27 cellular contexts compared by ENCODE assay signal in genomic region chr2:124713969-124714368, GRCh38.
"Had no signal": no experiment of that assay in that cellular context is flagged by ENCODE, and none has a peak within 500 bp of the region (broad histone marks: within the 10 kb centered on the region; RNA-seq: fewer than 3 reads in every experiment).

No MANE protein-coding gene starts in this region.

- ATAC-seq: effector memory CD8-positive, alpha-beta T cell; esophagus mucosa; foreskin keratinocyte; gastrocnemius medialis; gastroesophageal sphincter; heart left ventricle; heart right ventricle had no signal

- H3K4me3 ChIP-seq: coronary artery, dorsolateral prefrontal cortex, esophagus muscularis mucosa, esophagus squamous epithelium, gastrocnemius medialis, gastroesophageal sphincter, heart left ventricle, heart right ventricle had no signal

- FAIRE-seq: colon, endometrium, endothelial cell of umbilical vein, frontal cortex had no signal

- H3K27me3 ChIP-seq: dorsolateral prefrontal cortex, esophagus muscularis mucosa, esophagus squamous epithelium, foreskin keratinocyte, gastrocnemius medialis, gastroesophageal sphincter, heart left ventricle had no signal

- H3K36me3 ChIP-seq: esophagus muscularis mucosa, esophagus squamous epithelium, gastrocnemius medialis, gastroesophageal sphincter, heart left ventricle, heart right ventricle had no signal

- H3K9me3 ChIP-seq: esophagus muscularis mucosa, esophagus squamous epithelium, gastrocnemius medialis, gastroesophageal sphincter, heart left ventricle had no signal

- H3K27ac ChIP-seq: coronary artery, dorsolateral prefrontal cortex, epithelial cell of prostate, esophagus muscularis mucosa, esophagus squamous epithelium, foreskin keratinocyte, gastrocnemius medialis, gastroesophageal sphincter, heart left ventricle, heart right ventricle had no signal

- H3K4me1 ChIP-seq: esophagus muscularis mucosa, esophagus squamous epithelium, foreskin keratinocyte, gastrocnemius medialis, gastroesophageal sphincter, heart left ventricle, heart right ventricle had no signal

- DNase-seq: cortex of kidney; dermis blood vessel endothelial cell; dorsolateral prefrontal cortex; effector CD4-positive, alpha-beta T cell; effector CD8-positive, alpha-beta T cell; effector memory CD4-positive, alpha-beta T cell; effector memory CD8-positive, alpha-beta T cell; endodermal cell; erythroblast; esophagus squamous epithelium; foreskin fibroblast; foreskin keratinocyte; foreskin melanocyte; gastrocnemius medialis; glutamatergic neuron; head of caudate nucleus; heart left ventricle; heart right ventricle had no signal
